In the genomic region with DNA sequence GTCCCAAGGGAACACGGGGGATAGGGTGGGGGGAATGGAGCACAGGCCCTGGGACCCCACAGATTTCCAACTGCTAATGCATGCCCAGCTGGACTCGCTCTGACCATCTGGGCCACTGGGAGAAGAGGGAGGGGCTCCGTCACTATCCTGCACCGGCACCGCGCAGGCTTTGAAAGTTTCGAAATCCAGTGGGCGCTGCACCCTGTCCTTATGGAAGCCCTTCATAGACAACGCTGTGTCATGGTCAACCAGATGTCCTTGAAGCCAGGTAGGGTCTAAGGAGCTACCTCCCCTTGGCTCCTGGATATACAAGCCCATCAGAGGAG, we compare ENCODE assay signal across 23 cellular contexts. TPM values are rescaled to one million over a fixed set of nuclear protein-coding genes. Genes with fewer than 3 reads are reported as not detected.
"Had no signal": no experiment of that assay in that cellular context is flagged by ENCODE, and none has a peak within 500 bp of the region (broad histone marks: within the 10 kb centered on the region; RNA-seq: fewer than 3 reads in every experiment).

No MANE protein-coding gene starts in this region.

- H3K4me3 ChIP-seq: adrenal gland, Peyer's patch, SJCRH30 had no signal

- H3K27ac ChIP-seq: adrenal gland, Peyer's patch, RWPE1, SJCRH30 had no signal

- ATAC-seq: activated CD4-positive, CD25-positive, alpha-beta regulatory T cell treated with anti-CD3 and anti-CD28 coated beads, Interleukin-2, amount 50 U/mL, for 24 hours; activated CD8-positive, alpha-beta T cell treated with anti-CD3 and anti-CD28 coated beads for 36 hours; activated T-cell treated with anti-CD3 and anti-CD28 coated beads, Interleukin-2, amount 50 U/mL, for 72 hours had no signal

- H3K9me3 ChIP-seq: adrenal gland, Peyer's patch, SJCRH30, SK-N-SH had no signal

- H3K36me3 ChIP-seq: adrenal gland, Peyer's patch, SJCRH30 had no signal

- H3K9me3 Mint-ChIP-seq: activated CD8-positive, alpha-beta T cell treated with anti-CD3 and anti-CD28 coated beads for 36 hours; activated naive CD8-positive, alpha-beta T cell treated with anti-CD3 and anti-CD28 coated beads, Interleukin-2, amount 10 ng/mL, durations not matched to agents 7 days and 5 days; activated T-cell treated with anti-CD3 and anti-CD28 coated beads, Interleukin-2, amount 50 U/mL, for 72 hours; activated T-helper 2 cell treated with anti-CD3 and anti-CD28 coated beads, Interferon-gamma antibody, Interleukin-2, Interleukin-4, amounts not matched to agents 10 μg/mL and 5 μg/mL and 100 μg/mL, durations not matched to agents 14 hours and 24 hours and 36 hours had no signal

- H3K27ac Mint-ChIP-seq: activated CD8-positive, alpha-beta T cell treated with anti-CD3 and anti-CD28 coated beads for 36 hours; activated naive CD8-positive, alpha-beta T cell treated with anti-CD3 and anti-CD28 coated beads, Interleukin-2, amount 10 ng/mL, durations not matched to agents 7 days and 5 days; activated T-cell treated with anti-CD3 and anti-CD28 coated beads, Interleukin-2, amount 50 U/mL, for 72 hours; activated T-helper 2 cell treated with anti-CD3 and anti-CD28 coated beads, Interferon-gamma antibody, Interleukin-2, Interleukin-4, amounts not matched to agents 10 μg/mL and 5 μg/mL and 100 μg/mL, durations not matched to agents 14 hours and 24 hours and 36 hours had no signal

- H3K9ac ChIP-seq: SK-N-SH had no signal

- H3K27me3 ChIP-seq: adrenal gland, Peyer's patch, SJCRH30 had no signal

- H3K4me3 Mint-ChIP-seq: activated CD8-positive, alpha-beta T cell treated with anti-CD3 and anti-CD28 coated beads for 36 hours; activated naive CD8-positive, alpha-beta T cell treated with anti-CD3 and anti-CD28 coated beads, Interleukin-2, amount 10 ng/mL, durations not matched to agents 7 days and 5 days; activated T-cell treated with anti-CD3 and anti-CD28 coated beads, Interleukin-2, amount 50 U/mL, for 72 hours had no signal

- H3K36me3 Mint-ChIP-seq: activated naive CD8-positive, alpha-beta T cell treated with anti-CD3 and anti-CD28 coated beads, Interleukin-2, amount 10 ng/mL, durations not matched to agents 7 days and 5 days had no signal

- DNase-seq: activated CD4-positive, alpha-beta T cell treated with anti-CD3 and anti-CD28 coated beads for 4 hours; activated CD8-positive, alpha-beta memory T cell treated with anti-CD3 and anti-CD28 coated beads, Interleukin-2, amount 50 U/mL, for 4 hours; activated CD8-positive, alpha-beta T cell treated with anti-CD3 and anti-CD28 coated beads for 36 hours; activated naive CD4-positive, alpha-beta T cell treated with anti-CD3 and anti-CD28 coated beads, Interleukin-2, amount 50 U/mL, for 16 hours; activated naive CD8-positive, alpha-beta T cell treated with anti-CD3 and anti-CD28 coated beads, Interleukin-2, amount 10 ng/mL, durations not matched to agents 7 days and 5 days; activated T-cell treated with anti-CD3 and anti-CD28 coated beads, Interleukin-2, amount 50 U/mL, for 72 hours; adrenal gland; Karpas-422; MM.1S; NCI-H1105; NCI-H1436; NCI-H1694 treated with DMSO at 0.1 percent for 48 hours; NCI-H2029 treated with DMSO at 0.1 percent for 48 hours; NCI-H69; Peyer's patch; Right ventricle myocardium superior; SJCRH30; SK-N-SH; T-helper 1 cell had no signal

- H3K4me2 ChIP-seq: SK-N-SH had no signal

- H3K4me1 ChIP-seq: adrenal gland had no signal

RNA-seq across cellular contexts. Expression of a gene that starts 30.1 kb away (rescaled TPM):
- total RNA-seq: activated CD8-positive, alpha-beta T cell treated with anti-CD3 and anti-CD28 coated beads for 36 hours; activated naive CD8-positive, alpha-beta T cell treated with anti-CD3 and anti-CD28 coated beads, Interleukin-2, amount 10 ng/mL, durations not matched to agents 7 days and 5 days; activated T-cell treated with anti-CD3 and anti-CD28 coated beads, Interleukin-2, amount 50 U/mL, for 72 hours had no signal
- polyA plus RNA-seq: SK-N-SH had no signal

RNA-seq across cellular contexts. Expression of a gene that starts 42.3 kb away (rescaled TPM):
- total RNA-seq: activated CD8-positive, alpha-beta T cell treated with anti-CD3 and anti-CD28 coated beads for 36 hours; activated naive CD8-positive, alpha-beta T cell treated with anti-CD3 and anti-CD28 coated beads, Interleukin-2, amount 10 ng/mL, durations not matched to agents 7 days and 5 days; activated T-cell treated with anti-CD3 and anti-CD28 coated beads, Interleukin-2, amount 50 U/mL, for 72 hours; T-helper 2 cell treated with Interferon-gamma antibody and Interleukin-4, amounts not matched to agents 100 ng/mL and 5 ng/mL, for 36 hours had no signal
